8 cellular contexts compared by ENCODE assay signal in the genomic region with DNA sequence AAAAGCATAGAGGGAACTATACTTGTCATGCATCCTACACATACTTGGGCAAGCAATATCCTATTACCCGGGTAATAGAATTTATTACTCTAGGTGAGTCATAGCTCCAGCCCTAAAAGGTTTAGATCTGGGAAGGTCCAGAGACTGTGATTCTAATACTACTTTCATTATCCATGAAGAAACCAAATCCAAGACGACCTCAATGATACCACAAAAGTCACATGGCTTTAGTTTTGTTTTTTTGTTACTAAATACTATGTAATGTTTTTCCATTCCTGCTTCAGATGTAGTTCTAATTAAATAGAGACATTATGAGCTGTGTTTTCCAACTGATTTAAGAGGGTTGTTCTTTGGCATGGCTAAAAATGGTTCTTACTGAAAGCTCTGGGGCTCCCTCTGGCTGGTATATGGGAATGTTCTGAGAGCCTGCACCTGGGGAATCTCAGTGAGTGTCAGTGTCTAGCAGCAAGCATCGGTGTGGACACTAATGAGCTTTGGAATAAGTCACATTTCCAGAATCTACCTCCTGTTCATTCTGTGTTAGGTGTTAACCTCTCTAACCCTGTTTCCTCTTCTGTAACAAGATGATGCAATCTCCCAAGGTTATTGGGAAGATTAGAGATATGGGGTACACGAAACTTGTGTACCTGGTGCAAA. TPM values are rescaled to one million over a fixed set of nuclear protein-coding genes. Genes with fewer than 3 reads are reported as not detected.
DNase-seq lines count a peak whose midpoint lies in the region; ATAC-seq and TF ChIP-seq lines count a peak whose summit lies in the region.

No MANE protein-coding gene starts in this region.

- H3K27me3 Mint-ChIP-seq in chondrocyte (ENCODE audit: low read depth) = no peaks in the 10 kb centered on the region

- no peaks in the 10 kb centered on the region for H3K9me3 ChIP-seq in right lobe of liver
- H3K9me3 ChIP-seq in MG63 = no peaks in the 10 kb centered on the region

- peaks cover 0 to 18% (median 3%) of the 10 kb centered on the region in 4 donors for H3K4me1 ChIP-seq in right lobe of liver

- H3K4me3 ChIP-seq in right lobe of liver (no peak overlapping the region), MG63 (no peak overlapping the region)

- H3K9me3 Mint-ChIP-seq in chondrocyte (ENCODE audit: low read depth) = peaks cover 4% of the 10 kb centered on the region

- H3K4me1 Mint-ChIP-seq in chondrocyte (ENCODE audit: low read depth) = peaks cover 9% of the 10 kb centered on the region

- intact Hi-C loops in right lobe of liver (cut with DNase I) = no loop called here

- peaks cover 27% of the 10 kb centered on the region for H3K36me3 Mint-ChIP-seq in chondrocyte (ENCODE audit: low read depth)

- TF ChIP-seq POLR2A in right lobe of liver (IDR thresholded peaks at IDR 0.05) = no peak

- no peak overlapping the region for H3K27ac Mint-ChIP-seq in chondrocyte (ENCODE audit: unreplicated experiment)

- H3K36me3 ChIP-seq in right lobe of liver (peaks cover 0 to 45% (median 19%) of the 10 kb centered on the region in 4 donors), MG63 (peaks cover 8% of the 10 kb centered on the region; the same call in 1 of the 2 replicates)

- H3K27me3 ChIP-seq in right lobe of liver = no peaks in the 10 kb centered on the region
- no peaks in the 10 kb centered on the region for H3K27me3 ChIP-seq in MG63

- in situ Hi-C loops in ACHN (cut with HindIII; ENCODE audit: low pct_ligation_motif_present, low pct_unique_long_range_greater_than_20kb, low sequenced_read_pairs) = no loop called here

- H3K27ac ChIP-seq in right lobe of liver = peak overlapping the region in 2 of 3 donors; percentile 9 to 52

- TF ChIP-seq CTCF in chondrocyte (IDR thresholded peaks at IDR 0.05) = peak; percentile 79
- TF ChIP-seq CTCF in right lobe of liver (IDR thresholded peaks at IDR 0.05) = peak; percentile 54 to 71 (median 69)

- H3K4me3 Mint-ChIP-seq in chondrocyte (ENCODE audit: unreplicated experiment) = no peak overlapping the region

- ATAC-seq in right lobe of liver = peak; percentile 87 to 98 (median 94)

- 19% methylated on average over 4 of the region's 4 CpGs for WGBS in right lobe of liver (ENCODE audit: insufficient coverage, low coverage, low lambda C conversion rate, missing lambda C conversion rate)

- peak; percentile 63 for DNase-seq in ACHN
- peak; percentile 48 for DNase-seq in HT1080 (ENCODE audit: low read depth)
- DNase-seq in chondrocyte (ENCODE audit: low spot score) = no peak
- no peak for DNase-seq in right lobe of liver
- no peak for DNase-seq in stimulated activated naive CD4-positive, alpha-beta T cell treated with Interleukin-2 at 50 U/mL for 16 hours (lab: John Stamatoyannopoulos, UW)
- DNase-seq in MG63 = no peak
- DNase-seq in NCI-H2196 (lab: John Stamatoyannopoulos, UW; ENCODE audit: unreplicated experiment) = no peak
- no peak for DNase-seq in GM19240 (ENCODE audit: insufficient read length, low spot score)

RNA-seq across cellular contexts. Expression of gene IL1RL2, which starts 20.5 kb away (rescaled TPM):
- total RNA-seq in HT1080 (2014; rRNA removed; shearing (Covaris generic)) = not detected in 2 replicates
- not detected in 2 replicates for polyA plus RNA-seq in HT1080 (2015; cell fraction: cytosol; rRNA removed)
- not detected in 2 replicates for polyA plus RNA-seq in HT1080 (2015; cell fraction: nucleus; rRNA removed)
- total RNA-seq in chondrocyte = 0.07 to 0.46 TPM in 2 of 3 replicates, not detected in the other
- 1 to 10 TPM; 1.2 to 3.1 (median 2.3) TPM for total RNA-seq in right lobe of liver
- total RNA-seq in MG63 (2014; rRNA removed; shearing (Covaris generic); ENCODE audit: low replicate concordance) = not detected in 2 replicates

RNA-seq across cellular contexts. Expression of gene IL1R1, which starts 23.8 kb away (rescaled TPM):
- 0.40 and 0.43 TPM in 2 replicates for total RNA-seq in HT1080 (2014; rRNA removed; shearing (Covaris generic))
- polyA plus RNA-seq in HT1080 (2015; cell fraction: cytosol; rRNA removed) = 0.47 and 0.83 TPM in 2 replicates
- polyA plus RNA-seq in HT1080 (2015; cell fraction: nucleus; rRNA removed) = 0.63 and 1.2 TPM in 2 replicates
- total RNA-seq in chondrocyte (22.0 to 53.7 TPM (median 22.9 TPM) in 3 replicates), right lobe of liver (10 to 100 TPM; 40.8 to 67.6 (median 52.2) TPM)
- 0.82 and 1.4 TPM in 2 replicates for total RNA-seq in MG63 (2014; rRNA removed; shearing (Covaris generic); ENCODE audit: low replicate concordance)

Comparison
In these comparisons a context has a peak if more than half of its experiments do, and no peak if none do; other contexts are left out.
1. DNase-seq: peak in ACHN (single experiment) and HT1080 (single experiment); none in chondrocyte (single experiment), right lobe of liver (0 of 3), stimulated activated naive CD4-positive, alpha-beta T cell treated with Interleukin-2 at 50 U/mL for 16 hours (single experiment), MG63 (single experiment), NCI-H2196 (single experiment) and GM19240 (single experiment).